8 cellular contexts compared by ENCODE assay signal in the genomic region with DNA sequence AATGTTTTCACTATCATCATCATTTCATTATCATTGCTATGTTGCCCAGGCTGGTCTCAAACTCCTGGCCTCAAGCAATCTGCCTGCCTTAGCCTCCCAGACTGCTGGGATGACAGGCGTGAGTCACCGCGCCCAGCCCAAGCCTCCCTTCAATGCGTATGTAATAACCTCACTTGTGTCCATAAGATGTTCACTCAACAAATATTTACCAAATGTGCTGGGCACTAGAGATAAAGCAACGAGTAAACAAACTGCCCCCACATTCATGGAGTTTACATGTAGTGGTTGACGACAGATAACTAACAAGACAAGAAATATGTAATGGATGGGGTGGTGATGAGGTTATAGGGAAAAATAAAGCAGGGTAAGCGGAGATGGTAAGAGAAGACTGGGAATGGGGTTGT. TPM values are rescaled to one million over a fixed set of nuclear protein-coding genes. Genes with fewer than 3 reads are reported as not detected.
DNase-seq lines count a peak whose midpoint lies in the region; ATAC-seq, FAIRE-seq and TF ChIP-seq lines count a peak whose summit lies in the region.
"Not testable (repeated sequence)": the region's sequence is repeated elsewhere in the genome, so short reads cannot be mapped to it uniquely, and the experiment has no call there.

No MANE protein-coding gene starts in this region.

- peak; percentile 36; the same call in 1 of the 3 replicates for ATAC-seq in RWPE2 (ENCODE audit: low read depth)
- ATAC-seq in K562: peak; percentile 73
- not testable (repeated sequence) for ATAC-seq in HepG2

- not testable (repeated sequence) for BruUV-seq in K562 (replicated peaks; lab: Mats Ljungman, UMichigan); HepG2 (replicated peaks; lab: Mats Ljungman, UMichigan)

- not testable (repeated sequence) for H3K79me2 ChIP-seq in K562 (ENCODE audit: control insufficient read depth, insufficient read depth, low read length); HepG2 (ENCODE audit: insufficient read depth, low read length)

- peak overlapping the region; percentile 27 for H3K27ac ChIP-seq in C4-2B
- not testable (repeated sequence) for H3K27ac ChIP-seq in RWPE2 (ENCODE audit: poor library complexity, severe bottlenecking); K562 (ENCODE audit: extremely low read depth, low read depth, low read length); HepG2 (ENCODE audit: extremely low read length, insufficient read depth, low read length)
- H3K27ac ChIP-seq in prostate gland: peak overlapping the region in 1 of 2 donors; percentile 62

- H3K9me3 ChIP-seq in RWPE2 (ENCODE audit: severe bottlenecking); K562 (replicated peaks; ENCODE audit: control insufficient read depth, insufficient read depth, low read depth, low read length); HepG2 (ENCODE audit: low read length); prostate gland: not testable (repeated sequence)

- TF ChIP-seq RAD21 in K562 (CRISPR knock-in tag; conservative IDR thresholded peaks at IDR 0.05 in 1 of 2, IDR thresholded peaks at IDR 0.05 in 1 of 2); HepG2 (CRISPR knock-in tag; IDR thresholded peaks at IDR 0.05): not testable (repeated sequence)

- not testable (repeated sequence) for H3K4me2 ChIP-seq in K562 (ENCODE audit: insufficient read depth, low read length); HepG2 (ENCODE audit: low read depth, low read length)

- TF ChIP-seq POLR2A in K562 (conservative IDR thresholded peaks at IDR 0.05); HepG2 (IDR thresholded peaks at IDR 0.05; ENCODE audit: insufficient read depth in 1 of 2, low read depth in 2 of 2, low read length in 2 of 2); prostate gland (IDR thresholded peaks at IDR 0.05): not testable (repeated sequence)

- in situ Hi-C loops in K562 (cut with MboI); HepG2 (cut with HindIII; ENCODE audit: extremely low pct_ligation_motif_present, low pct_unique_long_range_greater_than_20kb): not testable (repeated sequence)

- POLR2A ChIA-PET in K562 (lab: Yijun Ruan, JAX): interaction anchor here (0.5 kb wide), 1 partner anchor 23 kb away, joined by 4 read pairs; no protein-coding TSS in a partner anchor
- POLR2A ChIA-PET in HepG2 (lab: Yijun Ruan, JAX): not testable (repeated sequence)

- H4K20me1 ChIP-seq in K562 (replicated peaks; ENCODE audit: control insufficient read depth, insufficient read depth, low read length); HepG2 (ENCODE audit: insufficient read depth, low read length): not testable (repeated sequence)

- intact Hi-C loops in K562 (cut with micrococcal nuclease); HepG2 (cut with micrococcal nuclease; ENCODE audit: unreplicated experiment); prostate gland (cut with DNase I): not testable (repeated sequence)

- peak; percentile 21; the same call in 1 of the 2 replicates for TF ChIP-seq EP300 in K562 (IDR thresholded peaks at IDR 0.05; ENCODE audit: low read length)
- TF ChIP-seq EP300 in HepG2 (IDR thresholded peaks at IDR 0.05; ENCODE audit: low read depth in 2 of 2, low read length in 2 of 2); HepG2 (CRISPR knock-in tag; IDR thresholded peaks at IDR 0.05; ENCODE audit: borderline replicate concordance): not testable (repeated sequence)

- peak; percentile 70 for FAIRE-seq in K562 (lab: Jason Lieb, UNC)
- FAIRE-seq in HepG2 (lab: Jason Lieb, UNC): not testable (repeated sequence)

- not testable (repeated sequence) for TF ChIP-seq CTCF in C4-2B (conservative IDR thresholded peaks at IDR 0.05); RWPE2 (IDR thresholded peaks at IDR 0.05; ENCODE audit: poor library complexity, severe bottlenecking); K562 (IDR thresholded peaks at IDR 0.05 in 2 of 3, conservative IDR thresholded peaks at IDR 0.05 in 1 of 3; ENCODE audit: insufficient read depth in 2 of 3, low read depth in 1 of 3, low read length in 3 of 3); fibroblast of pulmonary artery (IDR thresholded peaks at IDR 0.05; ENCODE audit: low read length, missing control alignments); HepG2 (CRISPR knock-in tag; IDR thresholded peaks at IDR 0.05); prostate gland (IDR thresholded peaks at IDR 0.05)

- DNase-seq in EH (ENCODE audit: low read depth) (peak; percentile 14), NCI-H226 (peak; percentile 92), K562 (ENCODE audit: extremely low read depth in 1 of 4, low spot score in 3 of 4) (peak in 1 of 4 experiments; percentile 57), fibroblast of pulmonary artery (ENCODE audit: low read depth) (peak; percentile 19), prostate gland (ENCODE audit: low spot score) (peak; percentile 56)
- DNase-seq in RWPE2 (ENCODE audit: low spot score); HepG2 (ENCODE audit: low spot score): not testable (repeated sequence)

- H3K27me3 ChIP-seq in RWPE2 (ENCODE audit: insufficient read depth, poor library complexity, severe bottlenecking); K562 (ENCODE audit: control insufficient read depth in 2 of 2, insufficient read depth in 2 of 2, low read length in 2 of 2); HepG2 (ENCODE audit: control insufficient read depth in 1 of 2, insufficient read depth in 2 of 2, low read length in 2 of 2); prostate gland (replicated peaks; ENCODE audit: insufficient read depth): not testable (repeated sequence)

- not testable (repeated sequence) for H2AFZ ChIP-seq in K562 (ENCODE audit: low read depth, low read length); HepG2 (ENCODE audit: low read length)

- H3K4me3 ChIP-seq in RWPE2 (ENCODE audit: severe bottlenecking); K562; fibroblast of pulmonary artery (replicated peaks; ENCODE audit: low read depth, low read length); HepG2 (replicated peaks in 1 of 3; ENCODE audit: insufficient read depth in 1 of 3, low read depth in 2 of 3, low read length in 3 of 3); prostate gland: not testable (repeated sequence)

- not testable (repeated sequence) for H3K4me1 ChIP-seq in RWPE2 (ENCODE audit: insufficient read depth, poor library complexity, severe bottlenecking); K562 (replicated peaks in 1 of 2; ENCODE audit: control insufficient read depth in 2 of 2, insufficient read depth in 2 of 2, low read length in 2 of 2); HepG2 (ENCODE audit: insufficient read depth, low read length); prostate gland (replicated peaks)

- CTCF ChIA-PET in K562 (lab: Yijun Ruan, JAX; ENCODE audit: low intra/inter-chr PET ratio); HepG2 (lab: Yijun Ruan, JAX; ENCODE audit: low intra/inter-chr PET ratio, low total read pairs): not testable (repeated sequence)

- 19% methylated on average over 7 of the region's 7 CpGs for WGBS in K562 (ENCODE audit: insufficient coverage, low coverage, missing lambda C conversion rate)
- WGBS in HepG2 (ENCODE audit: low lambda C conversion rate): 73% methylated on average over 7 of the region's 7 CpGs
- WGBS in prostate gland: 57% methylated on average over 7 of the region's 7 CpGs

- H3K9ac ChIP-seq in K562 (ENCODE audit: insufficient read depth in 1 of 2, low read depth in 2 of 2, low read length in 2 of 2); HepG2 (ENCODE audit: insufficient read depth, low read depth, low read length): not testable (repeated sequence)

- not testable (repeated sequence) for H3K9me1 ChIP-seq in K562 (ENCODE audit: control insufficient read depth, insufficient read depth, low read length)

- H3K36me3 ChIP-seq in RWPE2 (ENCODE audit: low read depth); K562 (ENCODE audit: control insufficient read depth, insufficient read depth, low read length); prostate gland: not testable (repeated sequence)
- H3K36me3 ChIP-seq in HepG2 (replicated peaks in 1 of 2; ENCODE audit: control insufficient read depth in 1 of 2, insufficient read depth in 2 of 2, low read length in 2 of 2): peaks cover 21 to 38% of the 10 kb centered on the region in 2 experiments

RNA-seq across cellular contexts. Expression of a gene that starts 25.0 kb away (rescaled TPM):
- total RNA-seq in K562 (2011; cell fraction: chromatin; rRNA removed; ENCODE audit: low replicate concordance): 3.4 and 4.9 TPM in 2 replicates
- total RNA-seq in K562 (2011; cell fraction: nucleolus; rRNA removed): 3.9 and 5.7 TPM in 2 replicates
- total RNA-seq in K562 (2011; cell fraction: nucleoplasm; rRNA removed): 2.4 and 2.9 TPM in 2 replicates
- 5.5 and 6.0 TPM in 2 replicates for total RNA-seq in K562 (2014; rRNA removed)
- total RNA-seq in K562 (2014; rRNA removed; fragmentation: Illumina TruSeq; extraction: Trizol): 4.6 and 6.2 TPM in 2 replicates
- total RNA-seq in K562 (2015; rRNA removed; fragmentation: Illumina TruSeq; extraction: Trizol): 5.5 and 6.5 TPM in 2 replicates
- 4.9 and 7.4 TPM in 2 replicates for total RNA-seq in K562 (2021)
- 6.8 and 8.2 TPM in 2 replicates for polyA plus RNA-seq in K562 (2011; rRNA removed)
- polyA plus RNA-seq in K562 (2011; cell fraction: cytosol; rRNA removed): 5.8 and 8.5 TPM in 2 replicates
- polyA plus RNA-seq in K562 (2011; cell fraction: nucleus; rRNA removed): 1.7 and 2.0 TPM in 2 replicates
- polyA plus RNA-seq in K562 (2012): 7.2 and 12.2 TPM in 2 replicates
- polyA plus RNA-seq in K562 (2014; fragmentation: Illumina TruSeq; extraction: Trizol): 8.7 and 11.8 TPM in 2 replicates
- polyA plus RNA-seq in K562 (2014; fragmentation: Nextera tagmentation; extraction: Ambion mirVana): 10 to 100 TPM; 16.0 to 21.6 TPM
- polyA plus RNA-seq in K562 (2014; rRNA removed): 6.3 and 10.8 TPM in 2 replicates
- 4.0 and 6.4 TPM in 2 replicates for polyA minus RNA-seq in K562 (2011; rRNA and poly(A)+ RNA removed)
- polyA minus RNA-seq in K562 (2011; cell fraction: cytosol; rRNA and poly(A)+ RNA removed): 2.5 and 4.8 TPM in 2 replicates
- polyA minus RNA-seq in K562 (2011; cell fraction: nucleus; rRNA and poly(A)+ RNA removed): 1.3 and 1.6 TPM in 2 replicates
- 6.0 and 10.0 TPM in 2 replicates for total RNA-seq in HepG2 (2016; rRNA removed; fragmentation: Illumina TruSeq; extraction: Trizol)
- total RNA-seq in HepG2 (2016; cell fraction: cytosol; rRNA removed; fragmentation: Illumina TruSeq; extraction: Trizol; ENCODE audit: low read depth): 4.8 and 5.8 TPM in 2 replicates
- total RNA-seq in HepG2 (2016; cell fraction: insoluble cytoplasmic fraction; rRNA removed; fragmentation: Illumina TruSeq; extraction: Trizol): 7.0 and 10.1 TPM in 2 replicates
- total RNA-seq in HepG2 (2016; cell fraction: membrane; rRNA removed; fragmentation: Illumina TruSeq; extraction: Trizol): 8.7 and 9.8 TPM in 2 replicates
- 1.6 and 2.2 TPM in 2 replicates for total RNA-seq in HepG2 (2016; cell fraction: nucleus; rRNA removed; fragmentation: Illumina TruSeq; extraction: Trizol)
- 1.5 and 2.3 TPM in 2 replicates for polyA plus RNA-seq in HepG2 (2011; rRNA removed)
- polyA plus RNA-seq in HepG2 (2011; cell fraction: cytosol; rRNA removed): 2.2 and 2.3 TPM in 2 replicates
- 0.55 and 0.98 TPM in 2 replicates for polyA plus RNA-seq in HepG2 (2011; cell fraction: nucleus; rRNA removed)
- 1.2 and 1.4 TPM in 2 replicates for polyA plus RNA-seq in HepG2 (2012)
- 5.1 and 6.8 TPM in 2 replicates for polyA plus RNA-seq in HepG2 (2016; cell fraction: cytosol; fragmentation: Illumina TruSeq; extraction: Trizol; ENCODE audit: low read depth)
- polyA plus RNA-seq in HepG2 (2016; cell fraction: insoluble cytoplasmic fraction; fragmentation: Illumina TruSeq; extraction: Trizol; ENCODE audit: low read depth): 11.3 and 14.8 TPM in 2 replicates
- 9.8 and 9.9 TPM in 2 replicates for polyA plus RNA-seq in HepG2 (2016; cell fraction: membrane; fragmentation: Illumina TruSeq; extraction: Trizol; ENCODE audit: low read depth)
- 4.0 and 5.4 TPM in 2 replicates for polyA plus RNA-seq in HepG2 (2016; cell fraction: nucleus; fragmentation: Illumina TruSeq; extraction: Trizol; ENCODE audit: insufficient read depth, low read depth)
- polyA minus RNA-seq in HepG2 (2011; rRNA and poly(A)+ RNA removed; ENCODE audit: low replicate concordance): 3.2 and 11.0 TPM in 2 replicates
- 0.69 and 3.0 TPM in 2 replicates for polyA minus RNA-seq in HepG2 (2011; cell fraction: cytosol; rRNA and poly(A)+ RNA removed)
- 0.39 and 0.99 TPM in 2 replicates for polyA minus RNA-seq in HepG2 (2011; cell fraction: nucleus; rRNA and poly(A)+ RNA removed)
- 1 to 10 TPM; 4.3 to 8.3 TPM for total RNA-seq in prostate gland

RNA-seq across cellular contexts. Expression of a gene that starts 25.3 kb away (rescaled TPM):
- total RNA-seq in K562 (2011; cell fraction: chromatin; rRNA removed; ENCODE audit: low replicate concordance): 18.6 and 39.9 TPM in 2 replicates
- 25.4 and 32.4 TPM in 2 replicates for total RNA-seq in K562 (2011; cell fraction: nucleolus; rRNA removed)
- 24.4 and 30.5 TPM in 2 replicates for total RNA-seq in K562 (2011; cell fraction: nucleoplasm; rRNA removed)
- 5.6 and 8.5 TPM in 2 replicates for total RNA-seq in K562 (2014; rRNA removed)
- 5.5 and 7.1 TPM in 2 replicates for total RNA-seq in K562 (2014; rRNA removed; fragmentation: Illumina TruSeq; extraction: Trizol)
- 7.2 and 7.7 TPM in 2 replicates for total RNA-seq in K562 (2015; rRNA removed; fragmentation: Illumina TruSeq; extraction: Trizol)
- total RNA-seq in K562 (2021): 10.2 and 10.5 TPM in 2 replicates
- 11.2 and 13.0 TPM in 2 replicates for polyA plus RNA-seq in K562 (2011; rRNA removed)
- polyA plus RNA-seq in K562 (2011; cell fraction: cytosol; rRNA removed): 17.9 and 25.7 TPM in 2 replicates
- polyA plus RNA-seq in K562 (2011; cell fraction: nucleus; rRNA removed): 31.4 and 44.8 TPM in 2 replicates
- 11.2 and 14.9 TPM in 2 replicates for polyA plus RNA-seq in K562 (2012)
- 14.3 and 15.0 TPM in 2 replicates for polyA plus RNA-seq in K562 (2014; fragmentation: Illumina TruSeq; extraction: Trizol)
- polyA plus RNA-seq in K562 (2014; fragmentation: Nextera tagmentation; extraction: Ambion mirVana): 1 to 10 TPM; 5.5 to 7.0 TPM
- polyA plus RNA-seq in K562 (2014; rRNA removed): 13.8 and 14.1 TPM in 2 replicates
- 15.6 and 19.8 TPM in 2 replicates for polyA minus RNA-seq in K562 (2011; rRNA and poly(A)+ RNA removed)
- polyA minus RNA-seq in K562 (2011; cell fraction: cytosol; rRNA and poly(A)+ RNA removed): 10.4 and 15.0 TPM in 2 replicates
- 9.4 and 15.8 TPM in 2 replicates for polyA minus RNA-seq in K562 (2011; cell fraction: nucleus; rRNA and poly(A)+ RNA removed)
- 10.9 and 13.1 TPM in 2 replicates for total RNA-seq in HepG2 (2016; rRNA removed; fragmentation: Illumina TruSeq; extraction: Trizol)
- total RNA-seq in HepG2 (2016; cell fraction: cytosol; rRNA removed; fragmentation: Illumina TruSeq; extraction: Trizol; ENCODE audit: low read depth): 4.3 and 4.8 TPM in 2 replicates
- total RNA-seq in HepG2 (2016; cell fraction: insoluble cytoplasmic fraction; rRNA removed; fragmentation: Illumina TruSeq; extraction: Trizol): 10.2 and 12.0 TPM in 2 replicates
- 4.7 and 5.4 TPM in 2 replicates for total RNA-seq in HepG2 (2016; cell fraction: membrane; rRNA removed; fragmentation: Illumina TruSeq; extraction: Trizol)
- 9.8 and 10.4 TPM in 2 replicates for total RNA-seq in HepG2 (2016; cell fraction: nucleus; rRNA removed; fragmentation: Illumina TruSeq; extraction: Trizol)
- polyA plus RNA-seq in HepG2 (2011; rRNA removed): 7.2 TPM in 2 replicates
- 5.6 and 7.1 TPM in 2 replicates for polyA plus RNA-seq in HepG2 (2011; cell fraction: cytosol; rRNA removed)
- polyA plus RNA-seq in HepG2 (2011; cell fraction: nucleus; rRNA removed): 10.3 and 11.4 TPM in 2 replicates
- 4.9 and 6.0 TPM in 2 replicates for polyA plus RNA-seq in HepG2 (2012)
- polyA plus RNA-seq in HepG2 (2016; cell fraction: cytosol; fragmentation: Illumina TruSeq; extraction: Trizol; ENCODE audit: low read depth): 0.95 and 1.2 TPM in 2 replicates
- polyA plus RNA-seq in HepG2 (2016; cell fraction: insoluble cytoplasmic fraction; fragmentation: Illumina TruSeq; extraction: Trizol; ENCODE audit: low read depth): 11.5 and 14.4 TPM in 2 replicates
- polyA plus RNA-seq in HepG2 (2016; cell fraction: membrane; fragmentation: Illumina TruSeq; extraction: Trizol; ENCODE audit: low read depth): 3.3 and 3.6 TPM in 2 replicates
- polyA plus RNA-seq in HepG2 (2016; cell fraction: nucleus; fragmentation: Illumina TruSeq; extraction: Trizol; ENCODE audit: insufficient read depth, low read depth): 12.4 and 13.4 TPM in 2 replicates
- polyA minus RNA-seq in HepG2 (2011; rRNA and poly(A)+ RNA removed; ENCODE audit: low replicate concordance): 18.4 and 43.4 TPM in 2 replicates
- polyA minus RNA-seq in HepG2 (2011; cell fraction: cytosol; rRNA and poly(A)+ RNA removed): 2.5 and 3.1 TPM in 2 replicates
- polyA minus RNA-seq in HepG2 (2011; cell fraction: nucleus; rRNA and poly(A)+ RNA removed): 11.7 and 12.4 TPM in 2 replicates
- total RNA-seq in prostate gland: 10 to 100 TPM; 19.3 to 20.6 TPM
